ENCODE assay signal across 8 cellular contexts in the genomic region with DNA sequence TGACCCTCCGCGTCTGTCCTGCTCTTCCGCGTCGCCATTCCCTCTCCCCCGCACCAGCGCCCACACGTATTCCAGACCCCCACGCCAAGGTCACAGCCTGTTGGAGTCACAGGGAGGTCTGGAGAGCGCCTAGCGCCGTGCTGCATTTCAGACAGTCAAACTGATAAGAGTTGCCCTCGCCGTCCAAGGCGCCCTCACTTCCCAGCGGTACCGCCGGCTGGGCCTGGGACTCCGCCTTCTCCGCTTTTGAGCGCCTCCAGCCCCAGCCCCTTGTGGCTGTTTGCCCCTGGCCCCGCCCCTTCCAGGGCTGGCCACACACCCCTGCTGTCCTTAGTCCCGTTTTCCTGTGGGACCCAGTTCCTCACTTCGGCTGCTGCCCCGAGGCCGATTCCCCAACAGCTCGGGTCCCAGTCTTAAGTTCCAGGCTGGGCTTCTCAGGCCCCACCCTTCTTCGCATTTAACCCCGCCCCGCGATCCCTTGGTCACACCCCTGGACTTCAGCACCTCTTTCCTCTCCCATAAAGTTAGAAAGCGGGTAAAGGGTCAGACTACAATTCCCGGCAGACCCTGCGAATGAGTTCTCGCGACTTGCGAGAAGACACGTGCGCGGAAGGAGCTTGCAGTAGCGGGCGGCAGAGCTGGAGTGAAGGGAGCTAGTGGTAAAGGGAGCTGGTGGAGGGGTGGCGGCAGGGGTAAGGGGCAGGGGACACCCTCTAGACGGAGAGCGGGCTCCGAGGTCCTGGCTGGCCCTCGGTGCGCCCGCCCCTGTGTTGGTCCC. TPM values are rescaled to one million over a fixed set of nuclear protein-coding genes. Genes with fewer than 3 reads are reported as not detected.
DNase-seq lines count a peak whose midpoint lies in the region; ATAC-seq, FAIRE-seq and TF ChIP-seq lines count a peak whose summit lies in the region.

GMPPA (plus strand) TSS at position 612 of the 778 bp plus-strand sequence. CDS start 1,085 bp downstream, outside the sequence.

- H3K36me3 ChIP-seq in IMR-90 (ENCODE audit: control insufficient read depth, insufficient read depth, low read length), result peaks cover 8% of the 10 kb centered on the region
- peaks cover 0 to 3% of the 10 kb centered on the region in 2 experiments for H3K36me3 ChIP-seq in endothelial cell of umbilical vein (ENCODE audit: control insufficient read depth in 2 of 2, extremely low read depth in 1 of 2, insufficient read depth in 2 of 2, low read length in 2 of 2)

- peak within 1 kb of the TSS; percentile 60 for H2BK120ac ChIP-seq in IMR-90 (ENCODE audit: low read depth, low read length)

- in situ Hi-C loops in IMR-90 (cut with MboI; ENCODE audit: low sequenced_read_pairs), result no loop called here

- peak within 1 kb of the TSS; percentile 62 for H3K4me3 ChIP-seq in IMR-90 (ENCODE audit: insufficient read depth, low read depth, low read length)
- H3K4me3 ChIP-seq in endothelial cell of umbilical vein (replicated peaks in 1 of 3; ENCODE audit: insufficient read depth in 1 of 3, low read depth in 1 of 3, low read length in 3 of 3), result peak within 1 kb of the TSS; percentile 72 to 87 (median 76)

- H3K4ac ChIP-seq in IMR-90 (ENCODE audit: low read depth, low read length), result peak within 1 kb of the TSS; percentile 99

- peaks cover 18 to 32% of the 10 kb centered on the region in 2 experiments for H3K79me1 ChIP-seq in IMR-90 (ENCODE audit: low read depth in 1 of 2, low read length in 2 of 2)

- peak within 1 kb of the TSS; percentile 100 for H3K14ac ChIP-seq in IMR-90 (replicated peaks; ENCODE audit: low read depth, low read length)

- dilution Hi-C loops in IMR-90 (cut with HindIII; ENCODE audit: low sequenced_read_pairs, unreplicated experiment) (no loop called here), endothelial cell of umbilical vein (cut with MboI; ENCODE audit: extremely low pct_ligation_motif_present, low sequenced_read_pairs) (no loop called here)

- FAIRE-seq in endothelial cell of umbilical vein (lab: Jason Lieb, UNC), result peak; percentile 99

- H3K9me3 ChIP-seq in IMR-90 (ENCODE audit: control insufficient read depth, insufficient read depth, low read length), result no peaks in the 10 kb centered on the region
- no peaks in the 10 kb centered on the region for H3K9me3 ChIP-seq in endothelial cell of umbilical vein (replicated peaks; ENCODE audit: control insufficient read depth, insufficient read depth, low read length)

- H2BK5ac ChIP-seq in IMR-90 (ENCODE audit: low read depth, low read length, poor library complexity, severe bottlenecking), result peak within 1 kb of the TSS; percentile 90

- no peak for TF ChIP-seq RAD21 in IMR-90 (IDR thresholded peaks at IDR 0.05; ENCODE audit: low read length)

- H3K4me1 ChIP-seq in IMR-90 (ENCODE audit: control insufficient read depth, insufficient read depth, low read length) (peaks cover 15% of the 10 kb centered on the region), endothelial cell of umbilical vein (ENCODE audit: control insufficient read depth, extremely low read depth, insufficient read depth, low read length) (peaks cover 12% of the 10 kb centered on the region)

- intact Hi-C loops in IMR-90 (cut with micrococcal nuclease) (loop anchor here (1.0 to 2.0 kb wide), 2 partner anchors 23 to 38 kb away; no protein-coding TSS in a partner anchor), endothelial cell of umbilical vein (cut with micrococcal nuclease) (loop anchor here (1.0 kb wide), 6 partner anchors 11 to 110 kb away; partner anchors contain the start of gene CHPF)

- TF ChIP-seq CTCF in IMR-90 (conservative IDR thresholded peaks at IDR 0.05; ENCODE audit: low read depth, low read length) (no peak), endothelial cell of umbilical vein (IDR thresholded peaks at IDR 0.05; ENCODE audit: extremely low read depth in 1 of 2, insufficient read depth in 1 of 2, low read depth in 1 of 2, low read length in 2 of 2) (peak in 1 of 2 donors; percentile 10)

- no peaks in the 10 kb centered on the region for H4K20me1 ChIP-seq in IMR-90 (ENCODE audit: insufficient read depth, low read length)
- H4K20me1 ChIP-seq in endothelial cell of umbilical vein (replicated peaks; ENCODE audit: control insufficient read depth, extremely low read depth, insufficient read depth, low read length), result no peaks in the 10 kb centered on the region

- H2AK5ac ChIP-seq in IMR-90 (ENCODE audit: low read depth, low read length), result peak within 1 kb of the TSS; percentile 88

- peak within 1 kb of the TSS; percentile 100 for H2AK9ac ChIP-seq in IMR-90 (replicated peaks; ENCODE audit: low read depth, low read length, poor library complexity)

- H2BK15ac ChIP-seq in IMR-90 (ENCODE audit: low read depth, low read length), result peak within 1 kb of the TSS; percentile 36; the same call in 1 of the 3 replicates

- peak within 1 kb of the TSS; percentile 93 for H3K56ac ChIP-seq in IMR-90 (ENCODE audit: extremely low read depth, insufficient read depth, low read length)

- DNase-seq in DMS 273 (lab: John Stamatoyannopoulos, UW; ENCODE audit: unreplicated experiment) (peak; percentile 99), IMR-90 (peak; percentile 99), OCI-M1 (lab: John Stamatoyannopoulos, UW) (peak; percentile 99), activated T-cell treated with anti-CD3 and anti-CD28 coated beads for 24 hours (ENCODE audit: low read depth) (peak; percentile 90), endothelial cell of umbilical vein (ENCODE audit: low read depth, low spot score) (peak; percentile 99), midbrain (lab: John Stamatoyannopoulos, UW) (peak; percentile 93)
- DNase-seq in stimulated activated CD8-positive, alpha-beta memory T cell treated with anti-CD3 and anti-CD28 coated beads, Interleukin-2, amount 100 ng/mL, for 1 hour (ENCODE audit: low read depth in 2 of 2), result peak; percentile 78

- no peak within 1 kb of the TSS for H2BK20ac ChIP-seq in IMR-90 (ENCODE audit: low read depth, low read length)

- H3K9ac ChIP-seq in IMR-90 (ENCODE audit: low read depth, low read length) (peak within 1 kb of the TSS; percentile 91), endothelial cell of umbilical vein (replicated peaks; ENCODE audit: extremely low read depth, insufficient read depth, low read length) (peak within 1 kb of the TSS; percentile 97)

- H2AFZ ChIP-seq in IMR-90 (replicated peaks; ENCODE audit: low read length, poor library complexity) (peak within 1 kb of the TSS; percentile 98), endothelial cell of umbilical vein (ENCODE audit: low read depth, low read length) (peak within 1 kb of the TSS; percentile 79)

- H3K18ac ChIP-seq in IMR-90 (ENCODE audit: low read depth, low read length), result peak within 1 kb of the TSS; percentile 47

- CTCF ChIA-PET in IMR-90 (lab: Yijun Ruan, JAX) (interaction anchor here (0.6 to 4.1 kb wide), 4 partner anchors 11 to 488 kb away, joined by 3 to 28 read pairs (median 4); no protein-coding TSS in a partner anchor), endothelial cell of umbilical vein (lab: Charles Lee) (interaction anchor here (0.6 to 19.9 kb wide), 15 partner anchors 10 to 344 kb away, joined by 3 to 731 read pairs (median 3); partner anchors contain the start of genes CHPF, DNPEP, STK11IP and TMEM198)

- TF ChIP-seq POLR2A in IMR-90 (IDR thresholded peaks at IDR 0.05; ENCODE audit: low read depth, low read length) (peak; percentile 86), endothelial cell of umbilical vein (IDR thresholded peaks at IDR 0.05; ENCODE audit: low read depth, low read length) (peak; percentile 87)

- H3K4me2 ChIP-seq in IMR-90 (ENCODE audit: low read depth, low read length) (peak within 1 kb of the TSS; percentile 83), endothelial cell of umbilical vein (ENCODE audit: insufficient read depth, low read length) (peak within 1 kb of the TSS; percentile 82)

- BruUV-seq in IMR-90 (replicated peaks; lab: Mats Ljungman, UMichigan), result no TSS peak
- no TSS peak for BruUV-seq in endothelial cell of umbilical vein (replicated peaks; lab: Mats Ljungman, UMichigan)

- H3K27ac ChIP-seq in IMR-90 (ENCODE audit: insufficient read depth, low read length), result peak within 1 kb of the TSS; percentile 89
- peak within 1 kb of the TSS; percentile 66 for H3K27ac ChIP-seq in endothelial cell of umbilical vein (ENCODE audit: insufficient read depth, low read depth, low read length)

- WGBS in IMR-90 (ENCODE audit: extremely low coverage in 2 of 2, insufficient read length in 1 of 2), 2 experiments, result 0% methylated on average over 16 of the region's 49 CpGs; no CpG with 5 or more reads in 1 of the 2 experiments

- H4K91ac ChIP-seq in IMR-90 (ENCODE audit: insufficient read depth, low read depth, low read length), result peak within 1 kb of the TSS; percentile 96

- H3K27me3 ChIP-seq in IMR-90 (ENCODE audit: control insufficient read depth, insufficient read depth, low read length) (no peaks in the 10 kb centered on the region; the same call in 1 of the 2 replicates), endothelial cell of umbilical vein (ENCODE audit: control insufficient read depth in 2 of 2, insufficient read depth in 2 of 2, low read length in 2 of 2) (peaks cover 31 to 36% of the 10 kb centered on the region in 2 experiments)

- no peaks in the 10 kb centered on the region for H3K79me2 ChIP-seq in endothelial cell of umbilical vein (ENCODE audit: control insufficient read depth, insufficient read depth, low read length)

- peak within 1 kb of the TSS; percentile 97 for H3K23ac ChIP-seq in IMR-90 (ENCODE audit: low read depth, low read length)

- POLR2A ChIA-PET in IMR-90 (lab: Charles Lee; ENCODE audit: unreplicated experiment), result interaction anchor here (0.6 to 1.4 kb wide), 5 partner anchors 10 to 46 kb away, joined by 3 to 4 read pairs (median 3); no protein-coding TSS in a partner anchor
- POLR2A ChIA-PET in endothelial cell of umbilical vein (lab: Charles Lee), result interaction anchor here (0.8 to 2.6 kb wide), 6 partner anchors 9 to 111 kb away, joined by 3 to 20 read pairs (median 4); partner anchors contain the start of gene DNPEP

- peak within 1 kb of the TSS; percentile 65 for H4K5ac ChIP-seq in IMR-90 (ENCODE audit: low read depth, low read length)

- H3K9me1 ChIP-seq in IMR-90 (ENCODE audit: insufficient read depth, low read length), result peaks cover 12% of the 10 kb centered on the region
- no peaks in the 10 kb centered on the region for H3K9me1 ChIP-seq in endothelial cell of umbilical vein (replicated peaks; ENCODE audit: control insufficient read depth, extremely low read depth, insufficient read depth, low read length)

- peak within 1 kb of the TSS; percentile 76 to 97 for H4K8ac ChIP-seq in IMR-90 (ENCODE audit: low read depth in 2 of 2, low read length in 2 of 2)

- ATAC-seq in GM21528 (IDR thresholded peaks at IDR 0.05; ENCODE audit: low FRiP score, unreplicated experiment), result peak; percentile 95
- peak; percentile 85 for ATAC-seq in IMR-90 (ENCODE audit: low read depth)

RNA-seq across cellular contexts. Expression of gene GMPPA, which starts in this region (rescaled TPM):
- 93.0 and 103 TPM in 2 replicates for total RNA-seq in IMR-90 (2012; rRNA removed)
- polyA plus RNA-seq in IMR-90 (2012; rRNA removed), result 124 and 134 TPM in 2 replicates
- polyA plus RNA-seq in IMR-90 (2012; cell fraction: cytosol; rRNA removed), result 73.7 and 110 TPM in 2 replicates
- polyA plus RNA-seq in IMR-90 (2012; cell fraction: nucleus; rRNA removed; ENCODE audit: low replicate concordance), result 322 and 367 TPM in 2 replicates
- total RNA-seq in endothelial cell of umbilical vein, result 34.1 and 39.1 TPM in 2 replicates
- polyA plus RNA-seq in endothelial cell of umbilical vein, result 104 and 126 TPM in 2 replicates
- polyA plus RNA-seq in endothelial cell of umbilical vein (2011; cell fraction: cytosol; rRNA removed), result 56.3 and 59.4 TPM in 2 replicates
- 114 and 130 TPM in 2 replicates for polyA plus RNA-seq in endothelial cell of umbilical vein (2011; cell fraction: nucleus; rRNA removed)
- 45.4 and 47.2 TPM in 2 replicates for polyA plus RNA-seq in endothelial cell of umbilical vein (2012)
- 68.7 and 80.4 TPM in 2 replicates for polyA minus RNA-seq in endothelial cell of umbilical vein
- polyA minus RNA-seq in endothelial cell of umbilical vein (2011; cell fraction: cytosol; rRNA and poly(A)+ RNA removed), result 21.7 TPM
- polyA minus RNA-seq in endothelial cell of umbilical vein (2011; cell fraction: nucleus; rRNA and poly(A)+ RNA removed), result 17.2 and 32.6 TPM in 2 replicates

Comparison
In these comparisons a context has a peak if more than half of its experiments do, and no peak if none do; other contexts are left out.
1. Peak in every context shown above with its lines: DNase-seq, ATAC-seq, H3K4me3 ChIP-seq and H3K27ac ChIP-seq.